In genomic region chr10:86397120-86397519, GRCh38 we compare ENCODE assay signal across 1 cellular context.
TF ChIP-seq lines count a peak whose summit lies in the region.

No MANE protein-coding gene starts in this region.

TF ChIP-seq in GM23338, 12 proteins besides CTCF, POLR2A, EP300 and RAD21 (continued from another document):
- TF ChIP-seq REST (IDR thresholded peaks at IDR 0.05; ENCODE audit: unreplicated experiment) (no peak), ZNF331 (CRISPR knock-in tag; IDR thresholded peaks at IDR 0.05; ENCODE audit: low read depth) (no peak), EZH2 (IDR thresholded peaks at IDR 0.05; ENCODE audit: low read depth, unreplicated experiment) (no peak), EZH2phosphoT487 (IDR thresholded peaks at IDR 0.05; ENCODE audit: unreplicated experiment) (no peak), ETS1 (IDR thresholded peaks at IDR 0.05) (no peak), JUNB (IDR thresholded peaks at IDR 0.05; ENCODE audit: unreplicated experiment) (no peak), POLR2AphosphoS5 (IDR thresholded peaks at IDR 0.05; ENCODE audit: low read depth) (no peak), CREB1 (CRISPR knock-in tag; IDR thresholded peaks at IDR 0.05; ENCODE audit: low read depth) (no peak), NANOG (IDR thresholded peaks at IDR 0.05; ENCODE audit: borderline replicate concordance) (no peak), ZNF114 (CRISPR knock-in tag; IDR thresholded peaks at IDR 0.05) (no peak)
- TF ChIP-seq, protein P1, sequence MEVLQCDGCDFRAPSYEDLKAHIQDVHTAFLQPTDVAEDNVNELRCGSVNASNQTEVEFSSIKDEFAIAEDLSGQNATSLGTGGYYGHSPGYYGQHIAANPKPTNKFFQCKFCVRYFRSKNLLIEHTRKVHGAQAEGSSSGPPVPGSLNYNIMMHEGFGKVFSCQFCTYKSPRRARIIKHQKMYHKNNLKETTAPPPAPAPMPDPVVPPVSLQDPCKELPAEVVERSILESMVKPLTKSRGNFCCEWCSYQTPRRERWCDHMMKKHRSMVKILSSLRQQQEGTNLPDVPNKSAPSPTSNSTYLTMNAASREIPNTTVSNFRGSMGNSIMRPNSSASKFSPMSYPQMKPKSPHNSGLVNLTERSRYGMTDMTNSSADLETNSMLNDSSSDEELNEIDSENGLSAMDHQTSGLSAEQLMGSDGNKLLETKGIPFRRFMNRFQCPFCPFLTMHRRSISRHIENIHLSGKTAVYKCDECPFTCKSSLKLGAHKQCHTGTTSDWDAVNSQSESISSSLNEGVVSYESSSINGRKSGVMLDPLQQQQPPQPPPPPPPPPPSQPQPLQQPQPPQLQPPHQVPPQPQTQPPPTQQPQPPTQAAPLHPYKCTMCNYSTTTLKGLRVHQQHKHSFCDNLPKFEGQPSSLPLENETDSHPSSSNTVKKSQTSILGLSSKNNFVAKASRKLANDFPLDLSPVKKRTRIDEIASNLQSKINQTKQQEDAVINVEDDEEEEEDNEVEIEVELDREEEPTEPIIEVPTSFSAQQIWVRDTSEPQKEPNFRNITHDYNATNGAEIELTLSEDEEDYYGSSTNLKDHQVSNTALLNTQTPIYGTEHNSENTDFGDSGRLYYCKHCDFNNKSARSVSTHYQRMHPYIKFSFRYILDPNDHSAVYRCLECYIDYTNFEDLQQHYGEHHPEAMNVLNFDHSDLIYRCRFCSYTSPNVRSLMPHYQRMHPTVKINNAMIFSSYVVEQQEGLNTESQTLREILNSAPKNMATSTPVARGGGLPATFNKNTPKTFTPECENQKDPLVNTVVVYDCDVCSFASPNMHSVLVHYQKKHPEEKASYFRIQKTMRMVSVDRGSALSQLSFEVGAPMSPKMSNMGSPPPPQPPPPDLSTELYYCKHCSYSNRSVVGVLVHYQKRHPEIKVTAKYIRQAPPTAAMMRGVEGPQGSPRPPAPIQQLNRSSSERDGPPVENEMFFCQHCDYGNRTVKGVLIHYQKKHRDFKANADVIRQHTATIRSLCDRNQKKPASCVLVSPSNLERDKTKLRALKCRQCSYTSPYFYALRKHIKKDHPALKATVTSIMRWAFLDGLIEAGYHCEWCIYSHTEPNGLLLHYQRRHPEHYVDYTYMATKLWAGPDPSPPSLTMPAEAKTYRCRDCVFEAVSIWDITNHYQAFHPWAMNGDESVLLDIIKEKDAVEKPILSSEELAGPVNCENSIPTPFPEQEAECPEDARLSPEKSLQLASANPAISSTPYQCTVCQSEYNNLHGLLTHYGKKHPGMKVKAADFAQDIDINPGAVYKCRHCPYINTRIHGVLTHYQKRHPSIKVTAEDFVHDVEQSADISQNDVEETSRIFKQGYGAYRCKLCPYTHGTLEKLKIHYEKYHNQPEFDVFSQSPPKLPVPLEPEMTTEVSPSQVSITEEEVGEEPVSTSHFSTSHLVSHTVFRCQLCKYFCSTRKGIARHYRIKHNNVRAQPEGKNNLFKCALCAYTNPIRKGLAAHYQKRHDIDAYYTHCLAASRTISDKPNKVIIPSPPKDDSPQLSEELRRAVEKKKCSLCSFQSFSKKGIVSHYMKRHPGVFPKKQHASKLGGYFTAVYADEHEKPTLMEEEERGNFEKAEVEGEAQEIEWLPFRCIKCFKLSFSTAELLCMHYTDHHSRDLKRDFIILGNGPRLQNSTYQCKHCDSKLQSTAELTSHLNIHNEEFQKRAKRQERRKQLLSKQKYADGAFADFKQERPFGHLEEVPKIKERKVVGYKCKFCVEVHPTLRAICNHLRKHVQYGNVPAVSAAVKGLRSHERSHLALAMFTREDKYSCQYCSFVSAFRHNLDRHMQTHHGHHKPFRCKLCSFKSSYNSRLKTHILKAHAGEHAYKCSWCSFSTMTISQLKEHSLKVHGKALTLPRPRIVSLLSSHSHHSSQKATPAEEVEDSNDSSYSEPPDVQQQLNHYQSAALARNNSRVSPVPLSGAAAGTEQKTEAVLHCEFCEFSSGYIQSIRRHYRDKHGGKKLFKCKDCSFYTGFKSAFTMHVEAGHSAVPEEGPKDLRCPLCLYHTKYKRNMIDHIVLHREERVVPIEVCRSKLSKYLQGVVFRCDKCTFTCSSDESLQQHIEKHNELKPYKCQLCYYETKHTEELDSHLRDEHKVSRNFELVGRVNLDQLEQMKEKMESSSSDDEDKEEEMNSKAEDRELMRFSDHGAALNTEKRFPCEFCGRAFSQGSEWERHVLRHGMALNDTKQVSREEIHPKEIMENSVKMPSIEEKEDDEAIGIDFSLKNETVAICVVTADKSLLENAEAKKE (CRISPR knock-in tag; IDR thresholded peaks at IDR 0.05): no peak
TF ChIP-seq in GM23338: peak in this region for 0.
